1 cellular context compared by ENCODE assay signal in the genomic region with DNA sequence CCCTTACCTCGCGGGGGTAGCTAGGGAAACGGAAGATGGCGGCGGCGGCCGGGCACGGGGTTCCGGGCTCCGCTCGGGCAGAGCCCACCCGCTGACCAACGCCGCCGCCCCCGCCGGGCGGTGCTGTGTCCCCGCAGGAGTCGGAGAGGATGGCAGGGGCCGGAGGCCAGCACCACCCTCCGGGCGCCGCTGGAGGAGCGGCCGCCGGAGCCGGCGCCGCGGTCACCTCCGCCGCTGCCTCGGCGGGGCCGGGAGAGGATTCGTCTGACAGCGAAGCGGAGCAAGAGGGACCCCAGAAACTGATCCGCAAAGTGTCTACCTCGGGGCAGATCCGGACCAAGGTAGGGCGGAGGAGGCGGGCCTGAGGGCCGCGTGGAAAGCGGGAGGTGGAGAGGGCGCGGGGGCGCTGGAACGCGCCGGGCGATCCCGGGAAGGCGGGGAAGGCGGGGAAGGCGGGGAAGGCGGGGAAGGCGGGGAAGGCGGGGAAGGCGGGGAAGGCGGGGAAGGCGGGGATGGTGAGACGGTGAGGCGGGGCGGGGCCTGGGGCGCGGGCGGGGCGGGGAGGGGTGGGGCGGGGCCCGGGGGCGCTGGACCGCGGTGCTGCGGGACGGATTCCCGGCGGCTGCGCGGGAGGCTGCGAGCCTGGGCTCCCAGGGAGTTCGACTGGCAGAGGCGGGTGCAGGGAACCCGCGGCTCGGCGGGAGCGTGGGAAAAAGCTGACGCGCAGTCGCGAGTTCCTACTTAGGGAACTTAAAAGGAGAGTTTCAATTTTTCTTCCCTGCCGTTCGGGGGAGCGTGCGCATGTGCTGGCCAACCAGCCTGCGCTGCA.
TF ChIP-seq lines count a peak whose summit lies in the region.

A gene with protein sequence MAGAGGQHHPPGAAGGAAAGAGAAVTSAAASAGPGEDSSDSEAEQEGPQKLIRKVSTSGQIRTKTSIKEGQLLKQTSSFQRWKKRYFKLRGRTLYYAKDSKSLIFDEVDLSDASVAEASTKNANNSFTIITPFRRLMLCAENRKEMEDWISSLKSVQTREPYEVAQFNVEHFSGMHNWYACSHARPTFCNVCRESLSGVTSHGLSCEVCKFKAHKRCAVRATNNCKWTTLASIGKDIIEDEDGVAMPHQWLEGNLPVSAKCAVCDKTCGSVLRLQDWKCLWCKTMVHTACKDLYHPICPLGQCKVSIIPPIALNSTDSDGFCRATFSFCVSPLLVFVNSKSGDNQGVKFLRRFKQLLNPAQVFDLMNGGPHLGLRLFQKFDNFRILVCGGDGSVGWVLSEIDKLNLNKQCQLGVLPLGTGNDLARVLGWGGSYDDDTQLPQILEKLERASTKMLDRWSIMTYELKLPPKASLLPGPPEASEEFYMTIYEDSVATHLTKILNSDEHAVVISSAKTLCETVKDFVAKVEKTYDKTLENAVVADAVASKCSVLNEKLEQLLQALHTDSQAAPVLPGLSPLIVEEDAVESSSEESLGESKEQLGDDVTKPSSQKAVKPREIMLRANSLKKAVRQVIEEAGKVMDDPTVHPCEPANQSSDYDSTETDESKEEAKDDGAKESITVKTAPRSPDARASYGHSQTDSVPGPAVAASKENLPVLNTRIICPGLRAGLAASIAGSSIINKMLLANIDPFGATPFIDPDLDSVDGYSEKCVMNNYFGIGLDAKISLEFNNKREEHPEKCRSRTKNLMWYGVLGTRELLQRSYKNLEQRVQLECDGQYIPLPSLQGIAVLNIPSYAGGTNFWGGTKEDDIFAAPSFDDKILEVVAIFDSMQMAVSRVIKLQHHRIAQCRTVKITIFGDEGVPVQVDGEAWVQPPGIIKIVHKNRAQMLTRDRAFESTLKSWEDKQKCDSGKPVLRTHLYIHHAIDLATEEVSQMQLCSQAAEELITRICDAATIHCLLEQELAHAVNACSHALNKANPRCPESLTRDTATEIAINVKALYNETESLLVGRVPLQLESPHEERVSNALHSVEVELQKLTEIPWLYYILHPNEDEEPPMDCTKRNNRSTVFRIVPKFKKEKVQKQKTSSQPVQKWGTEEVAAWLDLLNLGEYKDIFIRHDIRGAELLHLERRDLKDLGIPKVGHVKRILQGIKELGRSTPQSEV (plus strand): TSS at position 24 of the 829 bp plus-strand sequence. CDS start 126 bp downstream, at position 150.

TF ChIP-seq in endothelial cell of umbilical vein, 7 proteins besides CTCF, POLR2A, EP300 and RAD21:
- TF ChIP-seq, protein P1, sequence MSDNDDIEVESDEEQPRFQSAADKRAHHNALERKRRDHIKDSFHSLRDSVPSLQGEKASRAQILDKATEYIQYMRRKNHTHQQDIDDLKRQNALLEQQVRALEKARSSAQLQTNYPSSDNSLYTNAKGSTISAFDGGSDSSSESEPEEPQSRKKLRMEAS (IDR thresholded peaks at IDR 0.05; ENCODE audit: insufficient read depth, insufficient read length) = no peak
- no peak for TF ChIP-seq POLR2AphosphoS5 (IDR thresholded peaks at IDR 0.05; ENCODE audit: insufficient read depth, low read depth, low read length)
- no peak for TF ChIP-seq JUN (IDR thresholded peaks at IDR 0.05; ENCODE audit: borderline replicate concordance, insufficient read depth, insufficient read length, low read depth)
- no peak for TF ChIP-seq FOS (IDR thresholded peaks at IDR 0.05; ENCODE audit: borderline replicate concordance, insufficient read depth, low read length)
- no peak for TF ChIP-seq MYC (IDR thresholded peaks at IDR 0.05; ENCODE audit: low read depth, low read length)
- TF ChIP-seq EZH2 (IDR thresholded peaks at IDR 0.05; ENCODE audit: borderline replicate concordance, low read depth, low read length, severe bottlenecking) = no peak
- no peak for TF ChIP-seq GATA2 (IDR thresholded peaks at IDR 0.05; ENCODE audit: insufficient read depth, insufficient read length, low read depth, low read length)
TF ChIP-seq in endothelial cell of umbilical vein: peak in this region for 0.
